16 cellular contexts compared by ENCODE assay signal in genomic region chr13:51331354-51331861, GRCh38. TPM values are rescaled to one million over a fixed set of nuclear protein-coding genes. Genes with fewer than 3 reads are reported as not detected.
DNase-seq lines count a peak whose midpoint lies in the region; ATAC-seq, FAIRE-seq and TF ChIP-seq lines count a peak whose summit lies in the region.
"Had no signal": no experiment of that assay in that cellular context is flagged by ENCODE, and none has a peak within 500 bp of the region (broad histone marks: within the 10 kb centered on the region; RNA-seq: fewer than 3 reads in every experiment).

No MANE protein-coding gene starts in this region.

- TF ChIP-seq CTCF in kidney (IDR thresholded peaks at IDR 0.05; ENCODE audit: borderline replicate concordance, extremely low read depth, insufficient read depth) = no peak

- H3K9ac ChIP-seq in kidney (ENCODE audit: low read length in 2 of 2) = no peak overlapping the region

- H3K36me3 ChIP-seq in kidney (ENCODE audit: control insufficient read depth in 1 of 2, insufficient read depth in 2 of 2, low read length in 2 of 2) = no peaks in the 10 kb centered on the region
- H3K36me3 ChIP-seq: HAP-1 had no signal

- ATAC-seq in GM18498 (IDR thresholded peaks at IDR 0.05; ENCODE audit: unreplicated experiment) (peak; percentile 48), GM21390 (IDR thresholded peaks at IDR 0.05; ENCODE audit: unreplicated experiment) (peak; percentile 50), HG03432 (IDR thresholded peaks at IDR 0.05; ENCODE audit: unreplicated experiment) (peak; percentile 58), left cardiac atrium (no peak)

- DNase-seq in glomerular visceral epithelial cell (ENCODE audit: extremely low spot score) (peak; percentile 16), left cardiac atrium (no peak), epidermal melanocyte (ENCODE audit: insufficient read length, low spot score) (no peak), kidney (no peak), T1000 (lab: John Stamatoyannopoulos, UW) (no peak)
- DNase-seq: activated T-cell treated with anti-CD3 and anti-CD28 coated beads, Interleukin-2, amount 50 U/mL, for 1 hour; central memory CD4-positive, alpha-beta T cell; NCI-H187 treated with DMSO at 0.1 percent for 48 hours; stimulated activated CD4-positive, alpha-beta T cell treated with anti-CD3 and anti-CD28 coated beads, Interleukin-2, amount 100 ng/mL, for 48 hours; substantia nigra had no signal

- no peaks in the 10 kb centered on the region for H3K9me3 ChIP-seq in kidney (ENCODE audit: control insufficient read depth in 1 of 2, low read length in 2 of 2)
- H3K9me3 ChIP-seq: HAP-1 had no signal

- no peak overlapping the region for H3K27ac ChIP-seq in kidney (ENCODE audit: low read depth in 2 of 2, low read length in 2 of 2)

- no peak for FAIRE-seq in kidney (lab: Jason Lieb, UNC)
- FAIRE-seq: TTC549 had no signal

- no peak overlapping the region for H3K4me3 ChIP-seq in kidney (ENCODE audit: low read length in 2 of 2)
- H3K4me3 ChIP-seq: HAP-1 had no signal

- intact Hi-C loops in left cardiac atrium (cut with DNase I) = no loop called here
- intact Hi-C loops in kidney (cut with DNase I) = no loop called here

- H3K4me1 ChIP-seq in kidney (ENCODE audit: control insufficient read depth in 1 of 2, insufficient read depth in 1 of 2, low read depth in 1 of 2, low read length in 2 of 2) = no peaks in the 10 kb centered on the region

RNA-seq across cellular contexts. Expression of gene SERPINE3, which starts 8.1 kb away (rescaled TPM):
- not detected for total RNA-seq in left cardiac atrium
- not detected for total RNA-seq in kidney
- polyA plus RNA-seq in kidney (ENCODE audit: insufficient read depth, low read depth, low replicate concordance) = not detected
- total RNA-seq: kidney epithelial cell had no signal

Comparison
In these comparisons a context has a peak if more than half of its experiments do, and no peak if none do; other contexts are left out.
1. ATAC-seq: peak in GM18498 (single experiment), GM21390 (single experiment) and HG03432 (single experiment); none in left cardiac atrium (0 of 2).